In the genomic region with DNA sequence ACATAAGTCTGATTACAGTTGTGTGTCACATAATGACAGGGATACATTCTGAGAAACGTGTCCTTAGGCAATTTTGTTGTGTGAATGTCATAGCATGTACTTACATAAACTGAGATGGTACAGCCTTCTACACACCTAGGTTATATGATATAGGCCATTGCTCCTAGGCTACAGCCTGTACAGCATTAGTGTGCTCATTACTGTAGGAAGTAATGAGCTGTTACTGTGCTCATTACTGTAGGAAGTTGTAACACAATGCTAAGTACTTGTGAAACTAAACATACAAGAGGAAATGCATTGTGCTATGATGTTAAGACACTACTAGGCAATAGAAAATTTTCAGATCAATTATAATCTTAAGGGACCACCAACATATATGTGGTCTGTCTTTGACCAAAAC, we compare ENCODE assay signal across 15 cellular contexts.
DNase-seq lines count a peak whose midpoint lies in the region; ATAC-seq and TF ChIP-seq lines count a peak whose summit lies in the region.
"Had no signal": no experiment of that assay in that cellular context is flagged by ENCODE, and none has a peak within 500 bp of the region (broad histone marks: within the 10 kb centered on the region; RNA-seq: fewer than 3 reads in every experiment).

No MANE protein-coding gene starts in this region.

- no peak overlapping the region for H2AFZ ChIP-seq in H9 (ENCODE audit: low read length)

- H3K36me3 ChIP-seq in heart right ventricle, result no peaks in the 10 kb centered on the region
- H3K36me3 ChIP-seq in gastrocnemius medialis, result no peaks in the 10 kb centered on the region
- H3K36me3 ChIP-seq: BE2C, HAP-1 had no signal

- TF ChIP-seq POLR2A in gastrocnemius medialis (IDR thresholded peaks at IDR 0.05), result no peak

- intact Hi-C loops in left colon (cut with DNase I, micrococcal nuclease), result no loop called here
- intact Hi-C loops in heart right ventricle (cut with DNase I), result loop anchor here in 2 of 10 donors (10.0 kb wide), 2 partner anchors 130 to 140 kb away; no protein-coding TSS in a partner anchor
- intact Hi-C loops in gastrocnemius medialis (cut with DNase I; ENCODE audit: low total_unique reads), result no loop called here

- H2BK120ac ChIP-seq in H9 (ENCODE audit: low read depth, low read length, poor library complexity, severe bottlenecking), result no peak overlapping the region

- no peaks in the 10 kb centered on the region for H3K79me2 ChIP-seq in H9 (ENCODE audit: insufficient read depth, low read length)

- no peak overlapping the region for H4K5ac ChIP-seq in H9 (ENCODE audit: insufficient read length, low read depth, low read length)

- no peaks in the 10 kb centered on the region for H3K27me3 ChIP-seq in H9 (ENCODE audit: insufficient read depth, low read length)
- peaks cover 0 to 3% (median 0%) of the 10 kb centered on the region in 7 donors for H3K27me3 ChIP-seq in heart right ventricle
- H3K27me3 ChIP-seq in gastrocnemius medialis, result no peaks in the 10 kb centered on the region
- H3K27me3 ChIP-seq: BE2C had no signal

- no peak overlapping the region for H3K4me2 ChIP-seq in H9 (ENCODE audit: insufficient read depth, insufficient read length, low read length)

- no peak overlapping the region for H3K14ac ChIP-seq in H9 (ENCODE audit: insufficient read depth, low read length)

- no peak overlapping the region for H2BK12ac ChIP-seq in H9 (ENCODE audit: insufficient read length, low read depth, low read length)

- peak; percentile 37 for ATAC-seq in left colon
- no peak for ATAC-seq in heart right ventricle
- ATAC-seq in HG02938 (IDR thresholded peaks at IDR 0.05; ENCODE audit: unreplicated experiment), result no peak
- no peak for ATAC-seq in gastrocnemius medialis

- H3K4me3 ChIP-seq in heart right ventricle, result no peak overlapping the region
- H3K4me3 ChIP-seq in gastrocnemius medialis, result no peak overlapping the region
- H3K4me3 ChIP-seq: HAP-1 had no signal

- H2AK5ac ChIP-seq in H9 (ENCODE audit: insufficient read length, low read length), result no peak overlapping the region

- no peak overlapping the region for H2BK15ac ChIP-seq in H9 (ENCODE audit: low read depth, low read length)

- DNase-seq in AML-193 (lab: John Stamatoyannopoulos, UW) (peak; percentile 54 to 61), H9 (no peak), NOMO-1 treated with DMSO at 0.1 percent for 48 hours (lab: John Stamatoyannopoulos, UW; ENCODE audit: unreplicated experiment) (peak; percentile 38), left colon (no peak), heart right ventricle (no peak), NCI-H1694 (lab: John Stamatoyannopoulos, UW) (no peak), gastrocnemius medialis (no peak)
- DNase-seq: BE2C; CD4-positive, alpha-beta memory T cell; DMS79; GOT3 had no signal

- no peak overlapping the region for H3K27ac ChIP-seq in H9 (ENCODE audit: insufficient read length, low read depth, low read length)
- no peak overlapping the region for H3K27ac ChIP-seq in heart right ventricle
- no peak overlapping the region for H3K27ac ChIP-seq in gastrocnemius medialis
- H3K27ac ChIP-seq: C4-2B, HL-60 had no signal

- H3K18ac ChIP-seq in H9 (ENCODE audit: insufficient read length, low read depth, low read length), result no peak overlapping the region

- H3K4me1 Mint-ChIP-seq in H9, result peaks cover 2 to 3% of the 10 kb centered on the region in 2 experiments; a peak in 1 of 4 replicates
- H3K4me1 Mint-ChIP-seq: CD4-positive, alpha-beta memory T cell had no signal

- no peaks in the 10 kb centered on the region for H3K79me1 ChIP-seq in H9 (ENCODE audit: insufficient read depth, low read depth, low read length, poor library complexity, severe bottlenecking)

- WGBS in H9 (ENCODE audit: extremely low coverage, insufficient read length, low lambda C conversion rate), result no CpG with 5 or more reads among the region's 1 CpG
- WGBS in heart right ventricle, 2 donors, result 83 to 85% methylated on average over 1 of the region's 1 CpG

- H3K4ac ChIP-seq in H9 (ENCODE audit: low read depth, low read length), result no peak overlapping the region

- H4K8ac ChIP-seq in H9 (replicated peaks; ENCODE audit: insufficient read length, low read depth, low read length), result no peak overlapping the region

- H2BK5ac ChIP-seq in H9 (ENCODE audit: insufficient read length, low read length), result no peak overlapping the region

- H4K91ac ChIP-seq in H9 (ENCODE audit: insufficient read length, low read depth, low read length), result no peak overlapping the region

- no peak overlapping the region for H3T11ph ChIP-seq in H9 (ENCODE audit: low read length)

- no peaks in the 10 kb centered on the region for H3K27me3 Mint-ChIP-seq in H9 (ENCODE audit: low read depth)

- H3K4me1 ChIP-seq in H9 (ENCODE audit: insufficient read depth, low read length) (no peaks in the 10 kb centered on the region; the same call in 1 of the 2 replicates), heart right ventricle (peaks cover 0 to 12% (median 1%) of the 10 kb centered on the region in 9 donors), gastrocnemius medialis (no peaks in the 10 kb centered on the region)
- H3K4me1 ChIP-seq: BE2C, HAP-1 had no signal

- no peaks in the 10 kb centered on the region for H3K23me2 ChIP-seq in H9 (ENCODE audit: insufficient read length, low read depth, low read length, poor library complexity, severe bottlenecking)

- TF ChIP-seq CTCF in H9 (conservative IDR thresholded peaks at IDR 0.05), result no peak
- no peak for TF ChIP-seq CTCF in heart right ventricle (IDR thresholded peaks at IDR 0.05)
- TF ChIP-seq CTCF in gastrocnemius medialis (IDR thresholded peaks at IDR 0.05 in 4 of 5, conservative IDR thresholded peaks at IDR 0.05 in 1 of 5), result no peak

- peak overlapping the region; percentile 44 for H3K23ac ChIP-seq in H9 (ENCODE audit: insufficient read length, low read depth, low read length)

- H3K36me3 Mint-ChIP-seq in H9 (ENCODE audit: insufficient read depth in 1 of 3, low read depth in 3 of 3), result no peaks in the 10 kb centered on the region
- H3K36me3 Mint-ChIP-seq: CD4-positive, alpha-beta memory T cell had no signal

- in situ Hi-C loops in gastrocnemius medialis (cut with MboI; ENCODE audit: low sequenced_read_pairs in 4 of 4), result no loop called here

- H2BK20ac ChIP-seq in H9 (ENCODE audit: low read depth, low read length, poor library complexity, severe bottlenecking), result no peak overlapping the region

- H3K9me3 ChIP-seq in H9 (ENCODE audit: control insufficient read depth, low read depth, low read length) (no peaks in the 10 kb centered on the region), heart right ventricle (no peaks in the 10 kb centered on the region), gastrocnemius medialis (no peaks in the 10 kb centered on the region)
- H3K9me3 ChIP-seq: BE2C, HAP-1 had no signal

- no peak overlapping the region for H3K56ac ChIP-seq in H9 (ENCODE audit: insufficient read length, low read depth, low read length)

- no peak overlapping the region for H3K9ac ChIP-seq in H9 (ENCODE audit: extremely low read depth, insufficient read length, low read length)

- no peak overlapping the region for H3K27ac Mint-ChIP-seq in H9
- H3K27ac Mint-ChIP-seq: CD4-positive, alpha-beta memory T cell had no signal

- H3K9me3 Mint-ChIP-seq in H9, result no peaks in the 10 kb centered on the region
- H3K9me3 Mint-ChIP-seq: CD4-positive, alpha-beta memory T cell had no signal

- H4K20me1 ChIP-seq in H9 (ENCODE audit: control insufficient read depth, insufficient read depth, insufficient read length), result no peaks in the 10 kb centered on the region

- H3K4me3 Mint-ChIP-seq in H9, result no peak overlapping the region
- H3K4me3 Mint-ChIP-seq: CD4-positive, alpha-beta memory T cell had no signal

Comparison
In these comparisons a context has a peak if more than half of its experiments do, and no peak if none do; other contexts are left out.
1. DNase-seq: peak in AML-193 (2 of 2) and NOMO-1 treated with DMSO at 0.1 percent for 48 hours (single experiment); none in H9 (single experiment), left colon (0 of 2), heart right ventricle (0 of 2), NCI-H1694 (single experiment) and gastrocnemius medialis (0 of 2).